ENCODE assay signal across 18 cellular contexts in genomic region chr1:156639601-156640101, GRCh38. TPM values are rescaled to one million over a fixed set of nuclear protein-coding genes. Genes with fewer than 3 reads are reported as not detected.
A peak's percentile ranks its signal among the peaks of the same experiment; 100 is the strongest.
DNase-seq lines count a peak whose midpoint lies in the region; ATAC-seq and TF ChIP-seq lines count a peak whose summit lies in the region.
"Had no signal": no experiment of that assay in that cellular context is flagged by ENCODE, and none has a peak within 500 bp of the region (broad histone marks: within the 10 kb centered on the region; RNA-seq: fewer than 3 reads in every experiment).

No MANE protein-coding gene starts in this region.

- H3K27me3 ChIP-seq in osteoblast (ENCODE audit: insufficient read depth, low read length) (peaks cover 90% of the 10 kb centered on the region), upper lobe of right lung (peaks cover 69% of the 10 kb centered on the region)

- no peaks in the 10 kb centered on the region for H3K79me2 ChIP-seq in osteoblast (ENCODE audit: insufficient read depth, low read length)

- ATAC-seq in upper lobe of right lung = no peak

- no peak overlapping the region for H3K4me2 ChIP-seq in osteoblast (ENCODE audit: insufficient read depth, low read length)

- H2AFZ ChIP-seq in osteoblast (ENCODE audit: low read length) = no peak overlapping the region

- H3K4me3 ChIP-seq in osteoblast (ENCODE audit: insufficient read depth, low read length) (no peak overlapping the region), upper lobe of right lung (no peak overlapping the region)
- H3K4me3 ChIP-seq: heart left ventricle had no signal

- intact Hi-C loops in upper lobe of right lung (cut with DNase I) = no loop called here

- no peaks in the 10 kb centered on the region for H4K20me1 ChIP-seq in osteoblast (ENCODE audit: insufficient read depth, low read length)

- H3K36me3 ChIP-seq in osteoblast (ENCODE audit: insufficient read depth, low read length) (no peaks in the 10 kb centered on the region), upper lobe of right lung (no peaks in the 10 kb centered on the region)
- H3K36me3 ChIP-seq: heart left ventricle had no signal

- in situ Hi-C loops in T47D (cut with HindIII; ENCODE audit: low pct_unique_long_range_greater_than_20kb, low sequenced_read_pairs) = no loop called here

- no peaks in the 10 kb centered on the region for H3K9me3 ChIP-seq in osteoblast (ENCODE audit: low read depth, low read length)
- H3K9me3 ChIP-seq in upper lobe of right lung = no peaks in the 10 kb centered on the region
- H3K9me3 ChIP-seq: heart left ventricle had no signal

- H3K27ac ChIP-seq in osteoblast (ENCODE audit: low read depth, low read length) (no peak overlapping the region), upper lobe of right lung (no peak overlapping the region)
- H3K27ac ChIP-seq: 22Rv1, heart left ventricle had no signal

- no peaks in the 10 kb centered on the region for H3K4me1 ChIP-seq in osteoblast (ENCODE audit: insufficient read depth, low read length)
- H3K4me1 ChIP-seq in upper lobe of right lung = peaks cover 14% of the 10 kb centered on the region

- no peak for TF ChIP-seq CTCF in osteoblast (IDR thresholded peaks at IDR 0.05; ENCODE audit: extremely low read depth, low read depth, low read length)
- no peak for TF ChIP-seq CTCF in upper lobe of right lung (IDR thresholded peaks at IDR 0.05)

- DNase-seq in DMS 273 (lab: John Stamatoyannopoulos, UW; ENCODE audit: unreplicated experiment) (peak; percentile 53), DMS 273 treated with DMSO at 0.1 percent for 48 hours (lab: John Stamatoyannopoulos, UW) (no peak), NCI-H2196 treated with DMSO at 0.1 percent for 48 hours (lab: John Stamatoyannopoulos, UW; ENCODE audit: unreplicated experiment) (peak; percentile 56), T47D (ENCODE audit: low read depth in 1 of 2, low spot score in 1 of 2) (peak; percentile 78 to 94), osteoblast (ENCODE audit: insufficient read length, low spot score, missing footprints) (peak; percentile 79), SKM-1 (lab: John Stamatoyannopoulos, UW; ENCODE audit: unreplicated experiment) (no peak), upper lobe of right lung (no peak), pons (ENCODE audit: low spot score) (no peak)
- DNase-seq: activated B cell treated with CpG ODN at 0.5 μM for 24 hours; activated effector memory CD4-positive, alpha-beta T cell treated with Interleukin-2 at 50 U/mL for 16 hours; heart left ventricle; MM.1S; NCI-H2171; stimulated activated CD4-positive, alpha-beta T cell treated with anti-CD3 and anti-CD28 coated beads, Interleukin-15, amount 100 ng/mL, for 24 hours had no signal

RNA-seq across cellular contexts. Expression of gene BCAN, which starts 2.3 kb away (rescaled TPM):
- total RNA-seq in osteoblast = not detected in 2 replicates
- not detected for total RNA-seq in upper lobe of right lung
- total RNA-seq: progenitor cell of endocrine pancreas had no signal

RNA-seq across cellular contexts. Expression of gene HAPLN2, which starts 20.4 kb away (rescaled TPM):
- total RNA-seq in osteoblast = not detected in 2 replicates
- total RNA-seq in upper lobe of right lung = 0.78 TPM
- total RNA-seq: activated B cell treated with CpG ODN at 0.5 μM for 24 hours, astrocyte, kidney epithelial cell had no signal

RNA-seq across cellular contexts. Expression of gene NES, which starts 37.6 kb away (rescaled TPM):
- total RNA-seq in osteoblast (0.36 and 1.5 TPM in 2 replicates), upper lobe of right lung (54.7 TPM)
- total RNA-seq: activated B cell treated with CpG ODN at 0.5 μM for 24 hours had no signal

RNA-seq across cellular contexts. Expression of gene GPATCH4, which starts 38.4 kb away (rescaled TPM):
- 8.0 and 11.2 TPM in 2 replicates for total RNA-seq in osteoblast
- total RNA-seq in upper lobe of right lung = 22.4 TPM

RNA-seq across cellular contexts. Expression of gene NAXE, which starts 48.1 kb away (rescaled TPM):
- total RNA-seq in osteoblast = 54.8 and 63.7 TPM in 2 replicates
- total RNA-seq in upper lobe of right lung = 69.2 TPM

Comparison
In these comparisons a context has a peak if more than half of its experiments do, and no peak if none do; other contexts are left out.
1. DNase-seq: peak in DMS 273 (single experiment), NCI-H2196 treated with DMSO at 0.1 percent for 48 hours (single experiment), T47D (2 of 2) and osteoblast (single experiment); none in DMS 273 treated with DMSO at 0.1 percent for 48 hours (single experiment), SKM-1 (single experiment), upper lobe of right lung (single experiment) and pons (single experiment).
2. RNA of gene NES, which starts 37.6 kb away (total RNA-seq): 54.7 TPM in upper lobe of right lung (single experiment); 0.36 to 1.5 TPM in osteoblast; every median in the first group is over 10 times any median in the second.